In the genomic region with DNA sequence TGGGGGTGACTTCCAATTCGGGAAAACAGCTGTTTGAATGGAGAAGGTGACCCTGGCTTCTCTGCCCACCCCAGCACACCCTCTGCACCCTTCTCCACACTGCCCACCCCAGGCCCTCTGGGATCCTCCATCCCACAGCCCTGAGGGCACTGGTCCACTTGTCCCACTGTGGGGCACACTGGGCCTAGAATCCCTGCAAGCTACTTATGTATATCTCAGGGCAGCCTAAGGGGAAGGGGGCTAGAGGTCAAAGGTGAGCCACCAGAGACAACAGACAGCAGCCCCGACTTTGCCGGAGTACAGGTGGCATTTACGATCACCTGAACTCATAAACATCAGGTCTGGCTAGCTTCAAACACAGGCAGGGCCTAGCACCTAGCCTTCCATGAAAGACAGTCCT, we compare ENCODE assay signal across 2 cellular contexts.
TF ChIP-seq lines count a peak whose summit lies in the region.

No MANE protein-coding gene starts in this region.

TF ChIP-seq in SK-N-SH, 30 proteins besides CTCF, POLR2A, EP300 and RAD21 (continued from another document):
- TF ChIP-seq, protein P1, sequence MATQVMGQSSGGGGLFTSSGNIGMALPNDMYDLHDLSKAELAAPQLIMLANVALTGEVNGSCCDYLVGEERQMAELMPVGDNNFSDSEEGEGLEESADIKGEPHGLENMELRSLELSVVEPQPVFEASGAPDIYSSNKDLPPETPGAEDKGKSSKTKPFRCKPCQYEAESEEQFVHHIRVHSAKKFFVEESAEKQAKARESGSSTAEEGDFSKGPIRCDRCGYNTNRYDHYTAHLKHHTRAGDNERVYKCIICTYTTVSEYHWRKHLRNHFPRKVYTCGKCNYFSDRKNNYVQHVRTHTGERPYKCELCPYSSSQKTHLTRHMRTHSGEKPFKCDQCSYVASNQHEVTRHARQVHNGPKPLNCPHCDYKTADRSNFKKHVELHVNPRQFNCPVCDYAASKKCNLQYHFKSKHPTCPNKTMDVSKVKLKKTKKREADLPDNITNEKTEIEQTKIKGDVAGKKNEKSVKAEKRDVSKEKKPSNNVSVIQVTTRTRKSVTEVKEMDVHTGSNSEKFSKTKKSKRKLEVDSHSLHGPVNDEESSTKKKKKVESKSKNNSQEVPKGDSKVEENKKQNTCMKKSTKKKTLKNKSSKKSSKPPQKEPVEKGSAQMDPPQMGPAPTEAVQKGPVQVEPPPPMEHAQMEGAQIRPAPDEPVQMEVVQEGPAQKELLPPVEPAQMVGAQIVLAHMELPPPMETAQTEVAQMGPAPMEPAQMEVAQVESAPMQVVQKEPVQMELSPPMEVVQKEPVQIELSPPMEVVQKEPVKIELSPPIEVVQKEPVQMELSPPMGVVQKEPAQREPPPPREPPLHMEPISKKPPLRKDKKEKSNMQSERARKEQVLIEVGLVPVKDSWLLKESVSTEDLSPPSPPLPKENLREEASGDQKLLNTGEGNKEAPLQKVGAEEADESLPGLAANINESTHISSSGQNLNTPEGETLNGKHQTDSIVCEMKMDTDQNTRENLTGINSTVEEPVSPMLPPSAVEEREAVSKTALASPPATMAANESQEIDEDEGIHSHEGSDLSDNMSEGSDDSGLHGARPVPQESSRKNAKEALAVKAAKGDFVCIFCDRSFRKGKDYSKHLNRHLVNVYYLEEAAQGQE (IDR thresholded peaks at IDR 0.05; ENCODE audit: low read depth, low read length) = no peak
- no peak for TF ChIP-seq GABPA (IDR thresholded peaks at IDR 0.05; ENCODE audit: low read depth)

TF ChIP-seq in SK-N-SH treated with all-trans-retinoic acid at 6 μM for 48 hours, 23 proteins besides CTCF, POLR2A, EP300 and RAD21 (continued from another document):
- TF ChIP-seq ZC3H10 (CRISPR knock-in tag; IDR thresholded peaks at IDR 0.05) (no peak), OSR1 (CRISPR knock-in tag; IDR thresholded peaks at IDR 0.05) (no peak), RARB (CRISPR knock-in tag; IDR thresholded peaks at IDR 0.05) (no peak), CSDC2 (CRISPR knock-in tag; IDR thresholded peaks at IDR 0.05) (no peak), TCF4 (CRISPR knock-in tag; IDR thresholded peaks at IDR 0.05; ENCODE audit: borderline replicate concordance) (no peak), GLIS3 (CRISPR knock-in tag; IDR thresholded peaks at IDR 0.05) (no peak), SNAI2 (CRISPR knock-in tag; IDR thresholded peaks at IDR 0.05) (no peak), TOX (CRISPR knock-in tag; IDR thresholded peaks at IDR 0.05; ENCODE audit: borderline replicate concordance) (no peak)
- TF ChIP-seq, protein P2, sequence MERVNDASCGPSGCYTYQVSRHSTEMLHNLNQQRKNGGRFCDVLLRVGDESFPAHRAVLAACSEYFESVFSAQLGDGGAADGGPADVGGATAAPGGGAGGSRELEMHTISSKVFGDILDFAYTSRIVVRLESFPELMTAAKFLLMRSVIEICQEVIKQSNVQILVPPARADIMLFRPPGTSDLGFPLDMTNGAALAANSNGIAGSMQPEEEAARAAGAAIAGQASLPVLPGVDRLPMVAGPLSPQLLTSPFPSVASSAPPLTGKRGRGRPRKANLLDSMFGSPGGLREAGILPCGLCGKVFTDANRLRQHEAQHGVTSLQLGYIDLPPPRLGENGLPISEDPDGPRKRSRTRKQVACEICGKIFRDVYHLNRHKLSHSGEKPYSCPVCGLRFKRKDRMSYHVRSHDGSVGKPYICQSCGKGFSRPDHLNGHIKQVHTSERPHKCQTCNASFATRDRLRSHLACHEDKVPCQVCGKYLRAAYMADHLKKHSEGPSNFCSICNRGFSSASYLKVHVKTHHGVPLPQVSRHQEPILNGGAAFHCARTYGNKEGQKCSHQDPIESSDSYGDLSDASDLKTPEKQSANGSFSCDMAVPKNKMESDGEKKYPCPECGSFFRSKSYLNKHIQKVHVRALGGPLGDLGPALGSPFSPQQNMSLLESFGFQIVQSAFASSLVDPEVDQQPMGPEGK (CRISPR knock-in tag; IDR thresholded peaks at IDR 0.05; ENCODE audit: borderline replicate concordance) = no peak
- TF ChIP-seq, protein P3, sequence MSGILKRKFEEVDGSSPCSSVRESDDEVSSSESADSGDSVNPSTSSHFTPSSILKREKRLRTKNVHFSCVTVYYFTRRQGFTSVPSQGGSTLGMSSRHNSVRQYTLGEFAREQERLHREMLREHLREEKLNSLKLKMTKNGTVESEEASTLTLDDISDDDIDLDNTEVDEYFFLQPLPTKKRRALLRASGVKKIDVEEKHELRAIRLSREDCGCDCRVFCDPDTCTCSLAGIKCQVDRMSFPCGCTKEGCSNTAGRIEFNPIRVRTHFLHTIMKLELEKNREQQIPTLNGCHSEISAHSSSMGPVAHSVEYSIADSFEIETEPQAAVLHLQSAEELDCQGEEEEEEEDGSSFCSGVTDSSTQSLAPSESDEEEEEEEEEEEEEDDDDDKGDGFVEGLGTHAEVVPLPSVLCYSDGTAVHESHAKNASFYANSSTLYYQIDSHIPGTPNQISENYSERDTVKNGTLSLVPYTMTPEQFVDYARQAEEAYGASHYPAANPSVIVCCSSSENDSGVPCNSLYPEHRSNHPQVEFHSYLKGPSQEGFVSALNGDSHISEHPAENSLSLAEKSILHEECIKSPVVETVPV (CRISPR knock-in tag; IDR thresholded peaks at IDR 0.05) = no peak
TF ChIP-seq in SK-N-SH treated with all-trans-retinoic acid at 6 μM for 48 hours: peak in this region for 0.
